In genomic region chr14:22303589-22304195, GRCh38 we compare ENCODE assay signal across 8 cellular contexts.
DNase-seq lines count a peak whose midpoint lies in the region; ATAC-seq, FAIRE-seq and TF ChIP-seq lines count a peak whose summit lies in the region.

No MANE protein-coding gene starts in this region.

- peak overlapping the region; percentile 16; the same call in 1 of the 2 replicates for H2AFZ ChIP-seq in OCI-LY7 (ENCODE audit: low read length)
- no peak overlapping the region for H2AFZ ChIP-seq in endothelial cell of umbilical vein (ENCODE audit: low read depth, low read length)

- ATAC-seq in GM19328 (IDR thresholded peaks at IDR 0.05; ENCODE audit: unreplicated experiment) (no peak), GM19035 (IDR thresholded peaks at IDR 0.05; ENCODE audit: unreplicated experiment) (no peak)

- H3K9me3 ChIP-seq in breast epithelium (no peaks in the 10 kb centered on the region), OCI-LY7 (ENCODE audit: low read length) (no peaks in the 10 kb centered on the region), endothelial cell of umbilical vein (replicated peaks; ENCODE audit: control insufficient read depth, insufficient read depth, low read length) (no peaks in the 10 kb centered on the region), tibial artery (no peaks in the 10 kb centered on the region)

- no peaks in the 10 kb centered on the region; the same call in 1 of the 2 replicates for H4K20me1 ChIP-seq in OCI-LY7 (ENCODE audit: insufficient read depth, low read length)
- no peaks in the 10 kb centered on the region for H4K20me1 ChIP-seq in endothelial cell of umbilical vein (replicated peaks; ENCODE audit: control insufficient read depth, extremely low read depth, insufficient read depth, low read length)

- H3K36me3 Mint-ChIP-seq in MCF 10A (ENCODE audit: insufficient read depth, unreplicated experiment), result no peaks in the 10 kb centered on the region

- H3K4me1 Mint-ChIP-seq in MCF 10A (ENCODE audit: insufficient read depth, unreplicated experiment), result no peaks in the 10 kb centered on the region

- H3K4me2 ChIP-seq in OCI-LY7 (ENCODE audit: low read length) (peak overlapping the region; percentile 7; the same call in 1 of the 2 replicates), endothelial cell of umbilical vein (ENCODE audit: insufficient read depth, low read length) (no peak overlapping the region)

- BruUV-seq in MCF 10A (replicated peaks; lab: Mats Ljungman, UMichigan) (no TSS peak), OCI-LY7 (replicated peaks; lab: Mats Ljungman, UMichigan) (no TSS peak), endothelial cell of umbilical vein (replicated peaks; lab: Mats Ljungman, UMichigan) (no TSS peak)

- CTCF ChIA-PET in MCF 10A (lab: Yijun Ruan, JAX) (interaction anchor here (0.6 to 2.4 kb wide), 21 partner anchors 9 to 1168 kb away, joined by 3 to 14 read pairs (median 3); no protein-coding TSS in a partner anchor), OCI-LY7 (lab: Charles Lee; ENCODE audit: unreplicated experiment) (no interaction called here), endothelial cell of umbilical vein (lab: Charles Lee) (interaction anchor here (0.8 to 1.1 kb wide), 3 partner anchors 16 to 72 kb away, joined by 3 to 5 read pairs (median 3); no protein-coding TSS in a partner anchor)

- H3K27me3 ChIP-seq in breast epithelium (no peaks in the 10 kb centered on the region), endothelial cell of umbilical vein (ENCODE audit: control insufficient read depth in 2 of 2, insufficient read depth in 2 of 2, low read length in 2 of 2) (peaks cover 28 to 31% of the 10 kb centered on the region in 2 experiments), tibial artery (no peaks in the 10 kb centered on the region)

- intact Hi-C loops in MCF 10A (cut with micrococcal nuclease) (no loop called here), breast epithelium (cut with DNase I; ENCODE audit: low total_unique reads) (no loop called here), OCI-LY7 (cut with micrococcal nuclease; ENCODE audit: unreplicated experiment) (no loop called here), endothelial cell of umbilical vein (cut with micrococcal nuclease) (loop anchor here (1.0 kb wide), 1 partner anchor 58 kb away; no protein-coding TSS in a partner anchor), tibial artery (cut with DNase I; ENCODE audit: low total_unique reads) (no loop called here)

- no peak overlapping the region for H3K27ac ChIP-seq in breast epithelium
- H3K27ac ChIP-seq in OCI-LY7 (ENCODE audit: low read depth, low read length, poor library complexity, severe bottlenecking), result no peak overlapping the region
- H3K27ac ChIP-seq in endothelial cell of umbilical vein (ENCODE audit: insufficient read depth, low read depth, low read length), result no peak overlapping the region
- H3K27ac ChIP-seq in tibial artery, result peak overlapping the region in 1 of 2 donors; percentile 71

- H3K27ac Mint-ChIP-seq in MCF 10A (ENCODE audit: low read depth, unreplicated experiment), result no peak overlapping the region

- DNase-seq in MCF 10A (ENCODE audit: unreplicated experiment) (peak; percentile 15), breast epithelium (ENCODE audit: low spot score in 2 of 2) (no peak), OCI-LY7 (ENCODE audit: low spot score) (peak; percentile 46), endothelial cell of umbilical vein (ENCODE audit: low read depth, low spot score) (peak; percentile 13), tibial artery (no peak), epidermal melanocyte (ENCODE audit: insufficient read length, low spot score) (no peak)

- TF ChIP-seq CTCF in MCF 10A (IDR thresholded peaks at IDR 0.05; ENCODE audit: unreplicated experiment) (peak; percentile 52), breast epithelium (IDR thresholded peaks at IDR 0.05) (peak in 1 of 3 donors; percentile 29), OCI-LY7 (conservative IDR thresholded peaks at IDR 0.05; ENCODE audit: low read length) (peak; percentile 89), endothelial cell of umbilical vein (IDR thresholded peaks at IDR 0.05; ENCODE audit: extremely low read depth in 1 of 2, insufficient read depth in 1 of 2, low read depth in 1 of 2, low read length in 2 of 2) (peak; percentile 8 to 29), tibial artery (IDR thresholded peaks at IDR 0.05) (peak; percentile 42 to 51)

- H3K36me3 ChIP-seq in breast epithelium, result no peaks in the 10 kb centered on the region
- H3K36me3 ChIP-seq in OCI-LY7 (ENCODE audit: insufficient read depth, low read length), result no peaks in the 10 kb centered on the region
- no peaks in the 10 kb centered on the region for H3K36me3 ChIP-seq in endothelial cell of umbilical vein (ENCODE audit: control insufficient read depth in 2 of 2, extremely low read depth in 1 of 2, insufficient read depth in 2 of 2, low read length in 2 of 2)
- H3K36me3 ChIP-seq in tibial artery, result no peaks in the 10 kb centered on the region

- no peaks in the 10 kb centered on the region for H3K9me1 ChIP-seq in endothelial cell of umbilical vein (replicated peaks; ENCODE audit: control insufficient read depth, extremely low read depth, insufficient read depth, low read length)

- no peaks in the 10 kb centered on the region for H3K27me3 Mint-ChIP-seq in MCF 10A (ENCODE audit: insufficient read depth, unreplicated experiment)

- no peaks in the 10 kb centered on the region for H3K9me3 Mint-ChIP-seq in MCF 10A (ENCODE audit: unreplicated experiment)

- TF ChIP-seq POLR2A in breast epithelium (IDR thresholded peaks at IDR 0.05) (no peak), endothelial cell of umbilical vein (IDR thresholded peaks at IDR 0.05; ENCODE audit: low read depth, low read length) (no peak)

- no peak overlapping the region for H3K4me3 Mint-ChIP-seq in MCF 10A (ENCODE audit: unreplicated experiment)

- dilution Hi-C loops in endothelial cell of umbilical vein (cut with MboI; ENCODE audit: extremely low pct_ligation_motif_present, low sequenced_read_pairs), result no loop called here

- H3K4me1 ChIP-seq in breast epithelium, result no peaks in the 10 kb centered on the region
- H3K4me1 ChIP-seq in OCI-LY7 (ENCODE audit: insufficient read depth, low read length, poor library complexity, severe bottlenecking), result no peaks in the 10 kb centered on the region
- no peaks in the 10 kb centered on the region for H3K4me1 ChIP-seq in endothelial cell of umbilical vein (ENCODE audit: control insufficient read depth, extremely low read depth, insufficient read depth, low read length)
- H3K4me1 ChIP-seq in tibial artery, result peaks cover 0 to 49% (median 1%) of the 10 kb centered on the region in 4 donors

- H3K4me3 ChIP-seq in breast epithelium (no peak overlapping the region), OCI-LY7 (ENCODE audit: low read depth, low read length, poor library complexity, severe bottlenecking) (no peak overlapping the region), endothelial cell of umbilical vein (replicated peaks in 1 of 3; ENCODE audit: insufficient read depth in 1 of 3, low read depth in 1 of 3, low read length in 3 of 3) (no peak overlapping the region), tibial artery (peak overlapping the region in 1 of 2 donors; percentile 21)

- no peaks in the 10 kb centered on the region for H3K9me2 ChIP-seq in OCI-LY7 (ENCODE audit: insufficient read depth, low read length)

- POLR2A ChIA-PET in MCF 10A (lab: Yijun Ruan, JAX), result interaction anchor here (1.2 kb wide), 1 partner anchor 35 kb away, joined by 3 read pairs; no protein-coding TSS in a partner anchor
- POLR2A ChIA-PET in OCI-LY7 (lab: Charles Lee), result interaction anchor here (0.6 to 0.7 kb wide), 2 partner anchors 9 to 167 kb away, joined by 3 read pairs; no protein-coding TSS in a partner anchor
- POLR2A ChIA-PET in endothelial cell of umbilical vein (lab: Charles Lee), result no interaction called here

- no peak overlapping the region for H3K9ac ChIP-seq in endothelial cell of umbilical vein (replicated peaks; ENCODE audit: extremely low read depth, insufficient read depth, low read length)

- FAIRE-seq in endothelial cell of umbilical vein (lab: Jason Lieb, UNC), result no peak

- H3K79me2 ChIP-seq in OCI-LY7 (ENCODE audit: insufficient read depth, low read depth, low read length) (no peaks in the 10 kb centered on the region), endothelial cell of umbilical vein (ENCODE audit: control insufficient read depth, insufficient read depth, low read length) (no peaks in the 10 kb centered on the region)

TF ChIP-seq in endothelial cell of umbilical vein, 7 proteins besides CTCF, POLR2A, EP300 and RAD21:
- TF ChIP-seq GATA2 (IDR thresholded peaks at IDR 0.05; ENCODE audit: insufficient read depth, insufficient read length, low read depth, low read length) (no peak), JUN (IDR thresholded peaks at IDR 0.05; ENCODE audit: borderline replicate concordance, insufficient read depth, insufficient read length, low read depth) (no peak), POLR2AphosphoS5 (IDR thresholded peaks at IDR 0.05; ENCODE audit: insufficient read depth, low read depth, low read length) (no peak), FOS (IDR thresholded peaks at IDR 0.05; ENCODE audit: borderline replicate concordance, insufficient read depth, low read length) (no peak), EZH2 (IDR thresholded peaks at IDR 0.05; ENCODE audit: borderline replicate concordance, low read depth, low read length, severe bottlenecking) (no peak), MYC (IDR thresholded peaks at IDR 0.05; ENCODE audit: low read depth, low read length) (no peak)
- TF ChIP-seq, protein P1, sequence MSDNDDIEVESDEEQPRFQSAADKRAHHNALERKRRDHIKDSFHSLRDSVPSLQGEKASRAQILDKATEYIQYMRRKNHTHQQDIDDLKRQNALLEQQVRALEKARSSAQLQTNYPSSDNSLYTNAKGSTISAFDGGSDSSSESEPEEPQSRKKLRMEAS (IDR thresholded peaks at IDR 0.05; ENCODE audit: insufficient read depth, insufficient read length), result no peak

Comparison
In these comparisons a context has a peak if more than half of its experiments do, and no peak if none do; other contexts are left out.
1. DNase-seq: peak in MCF 10A (single experiment), OCI-LY7 (single experiment) and endothelial cell of umbilical vein (single experiment); none in breast epithelium (0 of 2), tibial artery (0 of 2) and epidermal melanocyte (single experiment).